In genomic region chr5:35990941-35991592, GRCh38 we compare ENCODE assay signal across 1 cellular context.
TF ChIP-seq lines count a peak whose summit lies in the region.

A gene with protein sequence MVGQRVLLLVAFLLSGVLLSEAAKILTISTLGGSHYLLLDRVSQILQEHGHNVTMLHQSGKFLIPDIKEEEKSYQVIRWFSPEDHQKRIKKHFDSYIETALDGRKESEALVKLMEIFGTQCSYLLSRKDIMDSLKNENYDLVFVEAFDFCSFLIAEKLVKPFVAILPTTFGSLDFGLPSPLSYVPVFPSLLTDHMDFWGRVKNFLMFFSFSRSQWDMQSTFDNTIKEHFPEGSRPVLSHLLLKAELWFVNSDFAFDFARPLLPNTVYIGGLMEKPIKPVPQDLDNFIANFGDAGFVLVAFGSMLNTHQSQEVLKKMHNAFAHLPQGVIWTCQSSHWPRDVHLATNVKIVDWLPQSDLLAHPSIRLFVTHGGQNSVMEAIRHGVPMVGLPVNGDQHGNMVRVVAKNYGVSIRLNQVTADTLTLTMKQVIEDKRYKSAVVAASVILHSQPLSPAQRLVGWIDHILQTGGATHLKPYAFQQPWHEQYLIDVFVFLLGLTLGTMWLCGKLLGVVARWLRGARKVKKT (minus strand): TSS chr5:35991390. CDS start chr5:35991240, 150 bp downstream.

TF ChIP-seq in H1, 55 proteins besides CTCF, POLR2A, EP300 and RAD21:
- no peak for TF ChIP-seq GABPA (IDR thresholded peaks at IDR 0.05; ENCODE audit: borderline replicate concordance, insufficient read depth, low read length)
- TF ChIP-seq SUZ12 (IDR thresholded peaks at IDR 0.05; ENCODE audit: low read length) = peak; percentile 33; the same call in 1 of the 2 replicates
- TF ChIP-seq YY1 (IDR thresholded peaks at IDR 0.05; ENCODE audit: low read depth, low read length) = no peak
- no peak for TF ChIP-seq RNF2 (IDR thresholded peaks at IDR 0.05; ENCODE audit: borderline replicate concordance, low read depth, low read length, missing control alignments, poor library complexity, severe bottlenecking)
- no peak for TF ChIP-seq TAF7 (optimal IDR thresholded peaks at IDR 0.05; ENCODE audit: borderline replicate concordance, low read depth, low read length)
- no peak for TF ChIP-seq SRF (IDR thresholded peaks at IDR 0.05; ENCODE audit: low read depth, low read length)
- TF ChIP-seq CBX8 (IDR thresholded peaks at IDR 0.05; ENCODE audit: borderline replicate concordance, low read depth, low read length) = no peak
- peak; percentile 74 for TF ChIP-seq RBBP5 (IDR thresholded peaks at IDR 0.05; ENCODE audit: borderline replicate concordance, low read depth, low read length)
- no peak for TF ChIP-seq BCL11A (IDR thresholded peaks at IDR 0.05; ENCODE audit: low read depth in 2 of 2, low read length in 2 of 2)
- TF ChIP-seq TEAD4 (IDR thresholded peaks at IDR 0.05; ENCODE audit: low read depth, low read length) = no peak
- no peak for TF ChIP-seq NANOG (IDR thresholded peaks at IDR 0.05; ENCODE audit: insufficient read depth, low read depth, low read length, poor library complexity, severe bottlenecking)
- peak; percentile 33 for TF ChIP-seq EZH2 (IDR thresholded peaks at IDR 0.05; ENCODE audit: low read depth, low read length, severe bottlenecking)
- TF ChIP-seq HDAC6 (IDR thresholded peaks at IDR 0.05; ENCODE audit: low read depth, low read length) = no peak
- TF ChIP-seq KDM1A (IDR thresholded peaks at IDR 0.05; ENCODE audit: borderline replicate concordance, low read length) = no peak
- TF ChIP-seq MAFK (IDR thresholded peaks at IDR 0.05; ENCODE audit: low read depth, low read length) = no peak; the same call in 1 of the 2 replicates
- no peak for TF ChIP-seq FOSL1 (IDR thresholded peaks at IDR 0.05; ENCODE audit: insufficient read depth, low read depth, low read length)
- TF ChIP-seq POLR2AphosphoS5 (IDR thresholded peaks at IDR 0.05; ENCODE audit: low read depth, low read length) = peak; percentile 38; the same call in 1 of the 2 replicates
- TF ChIP-seq RFX5 (IDR thresholded peaks at IDR 0.05; ENCODE audit: borderline replicate concordance, low read depth, low read length) = no peak
- no peak for TF ChIP-seq BRCA1 (IDR thresholded peaks at IDR 0.05; ENCODE audit: low read depth, low read length)
- no peak for TF ChIP-seq ZNF274 (IDR thresholded peaks at IDR 0.05; ENCODE audit: borderline replicate concordance, extremely low read depth, low read length)
- peak; percentile 65; the same call in 1 of the 2 replicates for TF ChIP-seq SP1 (IDR thresholded peaks at IDR 0.05; ENCODE audit: low read depth, low read length)
- TF ChIP-seq JUN (IDR thresholded peaks at IDR 0.05; ENCODE audit: low read depth, low read length) = no peak
- no peak for TF ChIP-seq CHD1 (IDR thresholded peaks at IDR 0.05; ENCODE audit: low read depth, low read length)
- TF ChIP-seq HDAC2 (IDR thresholded peaks at IDR 0.05; ENCODE audit: borderline replicate concordance in 1 of 2, low read depth in 2 of 2, low read length in 2 of 2) = no peak; a peak in 1 of 4 replicates
- TF ChIP-seq EGR1 (IDR thresholded peaks at IDR 0.05; ENCODE audit: borderline replicate concordance, low read depth, low read length) = no peak
- TF ChIP-seq TAF1 (IDR thresholded peaks at IDR 0.05; ENCODE audit: low read depth, low read length) = peak; percentile 70
- no peak for TF ChIP-seq CTBP2 (IDR thresholded peaks at IDR 0.05; ENCODE audit: borderline replicate concordance, insufficient read depth, insufficient read length, low read length)
- no peak for TF ChIP-seq POU5F1 (IDR thresholded peaks at IDR 0.05; ENCODE audit: low read depth, low read length)
- no peak for TF ChIP-seq TCF12 (IDR thresholded peaks at IDR 0.05; ENCODE audit: low read depth, low read length)
- no peak for TF ChIP-seq JUND (IDR thresholded peaks at IDR 0.05; ENCODE audit: low read length)
- TF ChIP-seq, protein P1, sequence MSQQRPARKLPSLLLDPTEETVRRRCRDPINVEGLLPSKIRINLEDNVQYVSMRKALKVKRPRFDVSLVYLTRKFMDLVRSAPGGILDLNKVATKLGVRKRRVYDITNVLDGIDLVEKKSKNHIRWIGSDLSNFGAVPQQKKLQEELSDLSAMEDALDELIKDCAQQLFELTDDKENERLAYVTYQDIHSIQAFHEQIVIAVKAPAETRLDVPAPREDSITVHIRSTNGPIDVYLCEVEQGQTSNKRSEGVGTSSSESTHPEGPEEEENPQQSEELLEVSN (IDR thresholded peaks at IDR 0.05) = no peak
- TF ChIP-seq, protein P2, sequence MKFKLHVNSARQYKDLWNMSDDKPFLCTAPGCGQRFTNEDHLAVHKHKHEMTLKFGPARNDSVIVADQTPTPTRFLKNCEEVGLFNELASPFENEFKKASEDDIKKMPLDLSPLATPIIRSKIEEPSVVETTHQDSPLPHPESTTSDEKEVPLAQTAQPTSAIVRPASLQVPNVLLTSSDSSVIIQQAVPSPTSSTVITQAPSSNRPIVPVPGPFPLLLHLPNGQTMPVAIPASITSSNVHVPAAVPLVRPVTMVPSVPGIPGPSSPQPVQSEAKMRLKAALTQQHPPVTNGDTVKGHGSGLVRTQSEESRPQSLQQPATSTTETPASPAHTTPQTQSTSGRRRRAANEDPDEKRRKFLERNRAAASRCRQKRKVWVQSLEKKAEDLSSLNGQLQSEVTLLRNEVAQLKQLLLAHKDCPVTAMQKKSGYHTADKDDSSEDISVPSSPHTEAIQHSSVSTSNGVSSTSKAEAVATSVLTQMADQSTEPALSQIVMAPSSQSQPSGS (IDR thresholded peaks at IDR 0.05; ENCODE audit: low read length) = no peak
- 0 out of 2 replicates have a peak, but pooled peaks have one; percentile 35 for TF ChIP-seq PHF8 (conservative IDR thresholded peaks at IDR 0.05; ENCODE audit: low read depth, low read length)
- no peak for TF ChIP-seq SIRT6 (IDR thresholded peaks at IDR 0.05; ENCODE audit: low read length)
- no peak for TF ChIP-seq CBX5 (IDR thresholded peaks at IDR 0.05; ENCODE audit: low read depth, low read length)
- TF ChIP-seq ASH2L (IDR thresholded peaks at IDR 0.05; ENCODE audit: low read length) = peak; percentile 25
- no peak for TF ChIP-seq GTF2F1 (IDR thresholded peaks at IDR 0.05; ENCODE audit: borderline replicate concordance, low read depth, low read length)
- no peak for TF ChIP-seq NRF1 (IDR thresholded peaks at IDR 0.05; ENCODE audit: low read depth, low read length)
- TF ChIP-seq SIX5 (IDR thresholded peaks at IDR 0.05; ENCODE audit: low read depth, low read length) = peak; percentile 22; the same call in 1 of the 2 replicates
- no peak for TF ChIP-seq SAP30 (IDR thresholded peaks at IDR 0.05; ENCODE audit: insufficient read depth, insufficient replicate concordance, low read length)
- TF ChIP-seq CREB1 (IDR thresholded peaks at IDR 0.05) = peak; percentile 58
- no peak for TF ChIP-seq RXRA (IDR thresholded peaks at IDR 0.05; ENCODE audit: insufficient read depth, low read depth, low read length)
- TF ChIP-seq, protein P3, sequence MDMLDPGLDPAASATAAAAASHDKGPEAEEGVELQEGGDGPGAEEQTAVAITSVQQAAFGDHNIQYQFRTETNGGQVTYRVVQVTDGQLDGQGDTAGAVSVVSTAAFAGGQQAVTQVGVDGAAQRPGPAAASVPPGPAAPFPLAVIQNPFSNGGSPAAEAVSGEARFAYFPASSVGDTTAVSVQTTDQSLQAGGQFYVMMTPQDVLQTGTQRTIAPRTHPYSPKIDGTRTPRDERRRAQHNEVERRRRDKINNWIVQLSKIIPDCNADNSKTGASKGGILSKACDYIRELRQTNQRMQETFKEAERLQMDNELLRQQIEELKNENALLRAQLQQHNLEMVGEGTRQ (IDR thresholded peaks at IDR 0.05; ENCODE audit: low read length) = no peak
- TF ChIP-seq CEBPB (IDR thresholded peaks at IDR 0.05; ENCODE audit: low read depth, low read length) = 0 out of 2 replicates have a peak, but pooled peaks have one; percentile 5
- TF ChIP-seq SP2 (IDR thresholded peaks at IDR 0.05; ENCODE audit: low read length) = no peak
- TF ChIP-seq SIN3A (conservative IDR thresholded peaks at IDR 0.05 in 1 of 2, IDR thresholded peaks at IDR 0.05 in 1 of 2; ENCODE audit: low read depth in 1 of 2, low read length in 2 of 2) = no peak; a peak in 1 of 4 replicates
- TF ChIP-seq BACH1 (IDR thresholded peaks at IDR 0.05; ENCODE audit: low read length) = no peak
- peak; percentile 78 for TF ChIP-seq KDM4A (IDR thresholded peaks at IDR 0.05; ENCODE audit: low read depth, low read length, severe bottlenecking)
- no peak for TF ChIP-seq SP4 (IDR thresholded peaks at IDR 0.05; ENCODE audit: low read length)
- peak; percentile 59; the same call in 1 of the 2 replicates for TF ChIP-seq TBP (IDR thresholded peaks at IDR 0.05; ENCODE audit: low read depth, low read length)
- TF ChIP-seq CHD2 (IDR thresholded peaks at IDR 0.05; ENCODE audit: low read length) = no peak
- TF ChIP-seq, protein P4, sequence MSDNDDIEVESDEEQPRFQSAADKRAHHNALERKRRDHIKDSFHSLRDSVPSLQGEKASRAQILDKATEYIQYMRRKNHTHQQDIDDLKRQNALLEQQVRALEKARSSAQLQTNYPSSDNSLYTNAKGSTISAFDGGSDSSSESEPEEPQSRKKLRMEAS (IDR thresholded peaks at IDR 0.05) = peak; percentile 44; the same call in 1 of the 2 replicates
- TF ChIP-seq KDM5A (IDR thresholded peaks at IDR 0.05; ENCODE audit: low read length) = no peak
- no peak for TF ChIP-seq ATF3 (IDR thresholded peaks at IDR 0.05; ENCODE audit: insufficient read depth, low read depth, low read length)
- TF ChIP-seq, protein P5, sequence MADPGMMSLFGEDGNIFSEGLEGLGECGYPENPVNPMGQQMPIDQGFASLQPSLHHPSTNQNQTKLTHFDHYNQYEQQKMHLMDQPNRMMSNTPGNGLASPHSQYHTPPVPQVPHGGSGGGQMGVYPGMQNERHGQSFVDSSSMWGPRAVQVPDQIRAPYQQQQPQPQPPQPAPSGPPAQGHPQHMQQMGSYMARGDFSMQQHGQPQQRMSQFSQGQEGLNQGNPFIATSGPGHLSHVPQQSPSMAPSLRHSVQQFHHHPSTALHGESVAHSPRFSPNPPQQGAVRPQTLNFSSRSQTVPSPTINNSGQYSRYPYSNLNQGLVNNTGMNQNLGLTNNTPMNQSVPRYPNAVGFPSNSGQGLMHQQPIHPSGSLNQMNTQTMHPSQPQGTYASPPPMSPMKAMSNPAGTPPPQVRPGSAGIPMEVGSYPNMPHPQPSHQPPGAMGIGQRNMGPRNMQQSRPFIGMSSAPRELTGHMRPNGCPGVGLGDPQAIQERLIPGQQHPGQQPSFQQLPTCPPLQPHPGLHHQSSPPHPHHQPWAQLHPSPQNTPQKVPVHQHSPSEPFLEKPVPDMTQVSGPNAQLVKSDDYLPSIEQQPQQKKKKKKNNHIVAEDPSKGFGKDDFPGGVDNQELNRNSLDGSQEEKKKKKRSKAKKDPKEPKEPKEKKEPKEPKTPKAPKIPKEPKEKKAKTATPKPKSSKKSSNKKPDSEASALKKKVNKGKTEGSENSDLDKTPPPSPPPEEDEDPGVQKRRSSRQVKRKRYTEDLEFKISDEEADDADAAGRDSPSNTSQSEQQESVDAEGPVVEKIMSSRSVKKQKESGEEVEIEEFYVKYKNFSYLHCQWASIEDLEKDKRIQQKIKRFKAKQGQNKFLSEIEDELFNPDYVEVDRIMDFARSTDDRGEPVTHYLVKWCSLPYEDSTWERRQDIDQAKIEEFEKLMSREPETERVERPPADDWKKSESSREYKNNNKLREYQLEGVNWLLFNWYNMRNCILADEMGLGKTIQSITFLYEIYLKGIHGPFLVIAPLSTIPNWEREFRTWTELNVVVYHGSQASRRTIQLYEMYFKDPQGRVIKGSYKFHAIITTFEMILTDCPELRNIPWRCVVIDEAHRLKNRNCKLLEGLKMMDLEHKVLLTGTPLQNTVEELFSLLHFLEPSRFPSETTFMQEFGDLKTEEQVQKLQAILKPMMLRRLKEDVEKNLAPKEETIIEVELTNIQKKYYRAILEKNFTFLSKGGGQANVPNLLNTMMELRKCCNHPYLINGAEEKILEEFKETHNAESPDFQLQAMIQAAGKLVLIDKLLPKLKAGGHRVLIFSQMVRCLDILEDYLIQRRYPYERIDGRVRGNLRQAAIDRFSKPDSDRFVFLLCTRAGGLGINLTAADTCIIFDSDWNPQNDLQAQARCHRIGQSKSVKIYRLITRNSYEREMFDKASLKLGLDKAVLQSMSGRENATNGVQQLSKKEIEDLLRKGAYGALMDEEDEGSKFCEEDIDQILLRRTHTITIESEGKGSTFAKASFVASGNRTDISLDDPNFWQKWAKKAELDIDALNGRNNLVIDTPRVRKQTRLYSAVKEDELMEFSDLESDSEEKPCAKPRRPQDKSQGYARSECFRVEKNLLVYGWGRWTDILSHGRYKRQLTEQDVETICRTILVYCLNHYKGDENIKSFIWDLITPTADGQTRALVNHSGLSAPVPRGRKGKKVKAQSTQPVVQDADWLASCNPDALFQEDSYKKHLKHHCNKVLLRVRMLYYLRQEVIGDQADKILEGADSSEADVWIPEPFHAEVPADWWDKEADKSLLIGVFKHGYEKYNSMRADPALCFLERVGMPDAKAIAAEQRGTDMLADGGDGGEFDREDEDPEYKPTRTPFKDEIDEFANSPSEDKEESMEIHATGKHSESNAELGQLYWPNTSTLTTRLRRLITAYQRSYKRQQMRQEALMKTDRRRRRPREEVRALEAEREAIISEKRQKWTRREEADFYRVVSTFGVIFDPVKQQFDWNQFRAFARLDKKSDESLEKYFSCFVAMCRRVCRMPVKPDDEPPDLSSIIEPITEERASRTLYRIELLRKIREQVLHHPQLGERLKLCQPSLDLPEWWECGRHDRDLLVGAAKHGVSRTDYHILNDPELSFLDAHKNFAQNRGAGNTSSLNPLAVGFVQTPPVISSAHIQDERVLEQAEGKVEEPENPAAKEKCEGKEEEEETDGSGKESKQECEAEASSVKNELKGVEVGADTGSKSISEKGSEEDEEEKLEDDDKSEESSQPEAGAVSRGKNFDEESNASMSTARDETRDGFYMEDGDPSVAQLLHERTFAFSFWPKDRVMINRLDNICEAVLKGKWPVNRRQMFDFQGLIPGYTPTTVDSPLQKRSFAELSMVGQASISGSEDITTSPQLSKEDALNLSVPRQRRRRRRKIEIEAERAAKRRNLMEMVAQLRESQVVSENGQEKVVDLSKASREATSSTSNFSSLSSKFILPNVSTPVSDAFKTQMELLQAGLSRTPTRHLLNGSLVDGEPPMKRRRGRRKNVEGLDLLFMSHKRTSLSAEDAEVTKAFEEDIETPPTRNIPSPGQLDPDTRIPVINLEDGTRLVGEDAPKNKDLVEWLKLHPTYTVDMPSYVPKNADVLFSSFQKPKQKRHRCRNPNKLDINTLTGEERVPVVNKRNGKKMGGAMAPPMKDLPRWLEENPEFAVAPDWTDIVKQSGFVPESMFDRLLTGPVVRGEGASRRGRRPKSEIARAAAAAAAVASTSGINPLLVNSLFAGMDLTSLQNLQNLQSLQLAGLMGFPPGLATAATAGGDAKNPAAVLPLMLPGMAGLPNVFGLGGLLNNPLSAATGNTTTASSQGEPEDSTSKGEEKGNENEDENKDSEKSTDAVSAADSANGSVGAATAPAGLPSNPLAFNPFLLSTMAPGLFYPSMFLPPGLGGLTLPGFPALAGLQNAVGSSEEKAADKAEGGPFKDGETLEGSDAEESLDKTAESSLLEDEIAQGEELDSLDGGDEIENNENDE (IDR thresholded peaks at IDR 0.05; ENCODE audit: insufficient replicate concordance, low read length) = no peak
TF ChIP-seq in H1: peak in this region for 14.
